18 cellular contexts compared by ENCODE assay signal in genomic region chr3:157147099-157147803, GRCh38. TPM values are rescaled to one million over a fixed set of nuclear protein-coding genes. Genes with fewer than 3 reads are reported as not detected.
DNase-seq lines count a peak whose midpoint lies in the region; ATAC-seq and TF ChIP-seq lines count a peak whose summit lies in the region.
"Had no signal": no experiment of that assay in that cellular context is flagged by ENCODE, and none has a peak within 500 bp of the region (broad histone marks: within the 10 kb centered on the region; RNA-seq: fewer than 3 reads in every experiment).

No MANE protein-coding gene starts in this region.

- CTCF ChIA-PET in PC-9 (lab: Charles Lee): no interaction called here

- no peak for ATAC-seq in activated naive CD4-positive, alpha-beta T cell treated with anti-CD3 and anti-CD28 coated beads, Interleukin-2, amount 50 U/mL, for 72 hours

- H3K9me3 ChIP-seq in PC-9 (ENCODE audit: insufficient read depth, low read depth) (no peaks in the 10 kb centered on the region), thyroid gland (no peaks in the 10 kb centered on the region)
- H3K9me3 ChIP-seq: ovary had no signal

- peaks cover 53% of the 10 kb centered on the region for H4K20me1 ChIP-seq in PC-9 (ENCODE audit: insufficient read depth)

- intact Hi-C loops in PC-9 (cut with micrococcal nuclease; ENCODE audit: unreplicated experiment) (no loop called here), thyroid gland (cut with DNase I) (no loop called here)

- H3K4me2 ChIP-seq in PC-9: no peak overlapping the region

- no peak for DNase-seq in activated naive CD4-positive, alpha-beta T cell treated with anti-CD3 and anti-CD28 coated beads, Interleukin-2, amount 50 U/mL, for 72 hours (ENCODE audit: low spot score in 2 of 2)
- no peak for DNase-seq in activated naive CD4-positive, alpha-beta T cell treated with Interleukin-2 at 50 U/mL for 16 hours
- no peak for DNase-seq in PC-9
- DNase-seq in fibroblast of peridontal ligament (ENCODE audit: extremely low read depth): peak; percentile 36
- DNase-seq in type B pancreatic cell (ENCODE audit: extremely low spot score, unreplicated experiment): no peak
- no peak for DNase-seq in thyroid gland
- no peak for DNase-seq in nucleus accumbens (lab: John Stamatoyannopoulos, UW)
- no peak for DNase-seq in CD1c-positive myeloid dendritic cell (ENCODE audit: extremely low spot score)
- DNase-seq: activated gamma-delta T cell treated with Interleukin-2 at 50 U/mL for 16 hours; COR-L47; erythroblast; Kasumi-1; NCI-H1105; NCI-H2081 treated with DMSO at 0.1 percent for 48 hours; NCI-H510A treated with DMSO at 0.1 percent for 48 hours; ovary; stimulated activated CD4-positive, alpha-beta T cell treated with anti-CD3 and anti-CD28 coated beads, Interleukin-2, amount 100 ng/mL, for 48 hours; WERI-Rb-1 had no signal

- no TSS peak for BruUV-seq in PC-9 (replicated peaks; lab: Mats Ljungman, UMichigan)

- H3K36me3 Mint-ChIP-seq in activated naive CD4-positive, alpha-beta T cell treated with anti-CD3 and anti-CD28 coated beads, Interleukin-2, amount 50 U/mL, for 72 hours: peaks cover 8 to 49% of the 10 kb centered on the region in 2 donors
- peaks cover 55% of the 10 kb centered on the region for H3K36me3 Mint-ChIP-seq in type B pancreatic cell

- no peak for TF ChIP-seq CTCF in PC-9 (conservative IDR thresholded peaks at IDR 0.05)
- no peak for TF ChIP-seq CTCF in type B pancreatic cell (conservative IDR thresholded peaks at IDR 0.05)
- no peak for TF ChIP-seq CTCF in thyroid gland (IDR thresholded peaks at IDR 0.05)

- H3K4me1 ChIP-seq in PC-9 (replicated peaks; ENCODE audit: insufficient read depth) (no peaks in the 10 kb centered on the region), thyroid gland (no peaks in the 10 kb centered on the region)

- no peaks in the 10 kb centered on the region for H3K9me3 Mint-ChIP-seq in activated naive CD4-positive, alpha-beta T cell treated with anti-CD3 and anti-CD28 coated beads, Interleukin-2, amount 50 U/mL, for 72 hours
- no peaks in the 10 kb centered on the region for H3K9me3 Mint-ChIP-seq in type B pancreatic cell

- peaks cover 23% of the 10 kb centered on the region; the same call in 1 of the 2 replicates for H3K79me2 ChIP-seq in PC-9 (ENCODE audit: low read depth)

- H3K36me3 ChIP-seq in PC-9 (ENCODE audit: low read depth): peaks cover 55% of the 10 kb centered on the region
- peaks cover 71 to 76% of the 10 kb centered on the region in 2 donors for H3K36me3 ChIP-seq in thyroid gland

- H3K9me2 ChIP-seq in PC-9 (ENCODE audit: insufficient read depth): no peaks in the 10 kb centered on the region

- WGBS in thyroid gland, 2 donors: 96 to 98% methylated on average over 5 of the region's 5 CpGs

- POLR2A ChIA-PET in PC-9 (lab: Charles Lee; ENCODE audit: unreplicated experiment): interaction anchor here (0.6 kb wide), 1 partner anchor 8 kb away, joined by 3 read pairs; no protein-coding TSS in a partner anchor

- TF ChIP-seq POLR2A in thyroid gland (IDR thresholded peaks at IDR 0.05): no peak

- H3K27ac ChIP-seq in PC-9 (peak overlapping the region; percentile 14), thyroid gland (no peak overlapping the region)
- H3K27ac ChIP-seq: ovary, WERI-Rb-1 had no signal

- no peaks in the 10 kb centered on the region for H3K27me3 ChIP-seq in PC-9 (ENCODE audit: insufficient read depth, low read depth)
- H3K27me3 ChIP-seq in thyroid gland: no peaks in the 10 kb centered on the region
- H3K27me3 ChIP-seq: ovary had no signal

- H3K27me3 Mint-ChIP-seq in type B pancreatic cell: no peaks in the 10 kb centered on the region

- H2AFZ ChIP-seq in PC-9: no peak overlapping the region

- H3K4me1 Mint-ChIP-seq in type B pancreatic cell (ENCODE audit: unreplicated experiment): no peaks in the 10 kb centered on the region

- H3K27ac Mint-ChIP-seq in activated naive CD4-positive, alpha-beta T cell treated with anti-CD3 and anti-CD28 coated beads, Interleukin-2, amount 50 U/mL, for 72 hours: peak overlapping the region; percentile 22 to 75
- peak overlapping the region; percentile 38 for H3K27ac Mint-ChIP-seq in type B pancreatic cell

- H3K4me3 ChIP-seq in PC-9 (no peak overlapping the region), thyroid gland (replicated peaks in 1 of 3) (no peak overlapping the region)
- H3K4me3 ChIP-seq: ovary had no signal

- no peak overlapping the region for H3K4me3 Mint-ChIP-seq in type B pancreatic cell

- H3F3A ChIP-seq in PC-9 (ENCODE audit: insufficient read depth, low read depth): peaks cover 90% of the 10 kb centered on the region

RNA-seq across cellular contexts. Expression of gene CCNL1, which starts 12.7 kb away (rescaled TPM):
- 100 to 1,000 TPM; 260 to 288 TPM for total RNA-seq in activated naive CD4-positive, alpha-beta T cell treated with anti-CD3 and anti-CD28 coated beads, Interleukin-2, amount 50 U/mL, for 72 hours
- total RNA-seq in PC-9 (2021): 91.3 and 101 TPM in 2 replicates
- 145 and 233 TPM in 2 replicates for total RNA-seq in type B pancreatic cell (ENCODE audit: low replicate concordance)
- 100 to 1,000 TPM; 142 to 375 (median 227) TPM for total RNA-seq in thyroid gland
